37 cellular contexts compared by ENCODE assay signal in genomic region chr5:73186976-73187375, GRCh38. TPM values are rescaled to one million over a fixed set of nuclear protein-coding genes. Genes with fewer than 3 reads are reported as not detected.
A peak's percentile ranks its signal among the peaks of the same experiment; 100 is the strongest.
DNase-seq lines count a peak whose midpoint lies in the region; ATAC-seq, FAIRE-seq and TF ChIP-seq lines count a peak whose summit lies in the region.
"Had no signal": no experiment of that assay in that cellular context is flagged by ENCODE, and none has a peak within 500 bp of the region (broad histone marks: within the 10 kb centered on the region; RNA-seq: fewer than 3 reads in every experiment).

No MANE protein-coding gene starts in this region.

- H3K4me3 ChIP-seq in AG10803 (ENCODE audit: low read length) (no peak overlapping the region), adipocyte (ENCODE audit: low read length) (no peak overlapping the region)
- H3K4me3 ChIP-seq: K562, SJCRH30 had no signal

- peaks cover 13% of the 10 kb centered on the region for H3K27me3 ChIP-seq in adipocyte (replicated peaks; ENCODE audit: control insufficient read depth, insufficient read depth, low read length)
- H3K27me3 ChIP-seq: SJCRH30 had no signal

- H3K9ac ChIP-seq in adipocyte (ENCODE audit: low read length) = no peak overlapping the region

- no peak for TF ChIP-seq CTCF in AG10803 (conservative IDR thresholded peaks at IDR 0.05; ENCODE audit: low read length)

- H3K36me3 ChIP-seq in adipocyte (ENCODE audit: control insufficient read depth, insufficient read depth, low read length, severe bottlenecking) = no peaks in the 10 kb centered on the region
- H3K36me3 ChIP-seq: SJCRH30 had no signal

- ATAC-seq in HG03108 (IDR thresholded peaks at IDR 0.05; ENCODE audit: unreplicated experiment) = no peak
- ATAC-seq in HG03439 (IDR thresholded peaks at IDR 0.05; ENCODE audit: unreplicated experiment) = no peak
- ATAC-seq in GM18873 (IDR thresholded peaks at IDR 0.05; ENCODE audit: low FRiP score, unreplicated experiment) = no peak
- ATAC-seq: HepG2, K562, PC-3, Right ventricle myocardium inferior, SK-N-SH treated with all-trans-retinoic acid at 6 μM for 48 hours had no signal

- peaks cover 19% of the 10 kb centered on the region for H3K4me1 ChIP-seq in adipocyte (ENCODE audit: control insufficient read depth, insufficient read depth, low read length)
- H3K4me1 ChIP-seq: SJCRH30 had no signal

- H3K9me3 ChIP-seq in adipocyte (ENCODE audit: control insufficient read depth, low read length) = peaks cover 5% of the 10 kb centered on the region
- H3K9me3 ChIP-seq: SJCRH30 had no signal

- DNase-seq in AG10803 (ENCODE audit: low read depth) = peak; percentile 64
- DNase-seq in GM03348 (ENCODE audit: low spot score) = peak; percentile 46
- peak; percentile 38 for DNase-seq in adipocyte (ENCODE audit: low read depth)
- DNase-seq in myocyte (ENCODE audit: low read depth) = peak; percentile 51
- DNase-seq in HTR-8/SVneo (ENCODE audit: insufficient read length, low spot score) = no peak
- DNase-seq: C1 segment of cervical spinal cord; CD4-positive, alpha-beta memory T cell; COR-L47; DMS53; GF-D8; H7; HFFc6; Kasumi-1; MV-4-11; NCI-H1105; NCI-H1436 treated with DMSO at 0.1 percent for 48 hours; NCI-H1930; NCI-H2107; NCI-H446 treated with DMSO at 0.1 percent for 48 hours; NCI-H526; NCI-H82; NK-92 treated with Interleukin-12 subunit alpha and Interleukin-12 subunit beta, amount 100 ng/mL, for 24 hours; PC-3; SJCRH30 had no signal

- no peak for FAIRE-seq in HTR-8/SVneo (lab: Jason Lieb, UNC)
- FAIRE-seq: GM12892, HepG2, K562 had no signal

RNA-seq across cellular contexts. Expression of gene TMEM174, which starts 14.0 kb away (rescaled TPM):
- not detected in 2 replicates for total RNA-seq in myocyte
- polyA plus RNA-seq in myocyte (2012) = not detected
- total RNA-seq: A172; CD4-positive, alpha-beta memory T cell; Daoy; H7; HepG2; HFFc6; HT-29; K562; MCF 10A; PC-3; Right ventricle myocardium inferior; RPMI7951; SJCRH30 had no signal
- polyA plus RNA-seq: CD4-positive, alpha-beta memory T cell; HepG2; K562 had no signal
